In genomic region chr4:92450694-92451093, GRCh38 we compare ENCODE assay signal across 28 cellular contexts.
"Had no signal": no experiment of that assay in that cellular context is flagged by ENCODE, and none has a peak within 500 bp of the region (broad histone marks: within the 10 kb centered on the region; RNA-seq: fewer than 3 reads in every experiment).

No MANE protein-coding gene starts in this region.

- H3K36me3 Mint-ChIP-seq: activated naive CD8-positive, alpha-beta T cell treated with anti-CD3 and anti-CD28 coated beads for 36 hours had no signal

- H3K27ac ChIP-seq: ascending aorta, cardiac muscle cell, Peyer's patch, RWPE1, SJCRH30, SK-N-MC had no signal

- DNase-seq: activated CD4-positive, alpha-beta T cell treated with anti-CD3 and anti-CD28 coated beads for 36 hours; activated CD4-positive, alpha-beta T cell treated with anti-CD3 and anti-CD28 coated beads, Interleukin-2, amount 10 ng/mL, durations not matched to agents 7 days and 5 days; activated CD4-positive, alpha-beta T cell treated with anti-CD3 and anti-CD28 coated beads, Interleukin-2, amount 50 U/mL, for 48 hours; activated effector memory CD4-positive, alpha-beta T cell treated with anti-CD3 and anti-CD28 coated beads, Interleukin-2, amount 50 U/mL, for 16 hours; activated naive CD4-positive, alpha-beta T cell; activated naive CD4-positive, alpha-beta T cell treated with anti-CD3 and anti-CD28 coated beads, Interleukin-2, amount 50 U/mL, for 16 hours; activated naive CD8-positive, alpha-beta T cell treated with anti-CD3 and anti-CD28 coated beads for 36 hours; activated T-cell treated with anti-CD3 and anti-CD28 coated beads, Interleukin-2, amount 50 U/mL, for 1 hour; activated T-cell treated with anti-CD3 and anti-CD28 coated beads, Interleukin-2, amount 50 U/mL, for 72 hours; amniotic stem cell; NCI-H1105 treated with DMSO at 0.1 percent for 48 hours; NCI-H1436; NCI-H1694; NCI-H2029; NCI-H345; NCI-H524 treated with DMSO at 0.1 percent for 48 hours; PC-3; Peyer's patch; SJCRH30; T1000 had no signal

- H3K9me3 Mint-ChIP-seq: activated CD4-positive, alpha-beta T cell treated with anti-CD3 and anti-CD28 coated beads, Interleukin-2, amount 10 ng/mL, durations not matched to agents 7 days and 5 days; activated naive CD8-positive, alpha-beta T cell treated with anti-CD3 and anti-CD28 coated beads for 36 hours had no signal

- H3K36me3 ChIP-seq: ascending aorta, cardiac muscle cell, Peyer's patch, SJCRH30 had no signal

- H3K4me1 Mint-ChIP-seq: activated CD4-positive, alpha-beta T cell treated with anti-CD3 and anti-CD28 coated beads for 36 hours; activated CD4-positive, alpha-beta T cell treated with anti-CD3 and anti-CD28 coated beads, Interleukin-2, amount 10 ng/mL, durations not matched to agents 7 days and 5 days; activated naive CD8-positive, alpha-beta T cell treated with anti-CD3 and anti-CD28 coated beads for 36 hours; activated T-helper 17 cell treated with anti-CD3 and anti-CD28 coated beads, Interleukin-2, amount 50 U/mL, for 72 hours; central memory CD8-positive, alpha-beta T cell had no signal

- H3K27me3 Mint-ChIP-seq: activated CD4-positive, alpha-beta T cell treated with anti-CD3 and anti-CD28 coated beads for 36 hours; activated CD4-positive, alpha-beta T cell treated with anti-CD3 and anti-CD28 coated beads, Interleukin-2, amount 10 ng/mL, durations not matched to agents 7 days and 5 days; activated naive CD8-positive, alpha-beta T cell treated with anti-CD3 and anti-CD28 coated beads for 36 hours; activated T-helper 17 cell treated with anti-CD3 and anti-CD28 coated beads, Interleukin-2, amount 50 U/mL, for 72 hours; central memory CD8-positive, alpha-beta T cell had no signal

- H3K27me3 ChIP-seq: ascending aorta, cardiac muscle cell, Peyer's patch, SJCRH30 had no signal

- ATAC-seq: activated CD4-positive, alpha-beta T cell treated with anti-CD3 and anti-CD28 coated beads for 36 hours; activated CD4-positive, CD25-positive, alpha-beta regulatory T cell treated with anti-CD3 and anti-CD28 coated beads, Interleukin-2, amount 50 U/mL, for 24 hours; activated T-cell treated with anti-CD3 and anti-CD28 coated beads, Interleukin-2, amount 50 U/mL, for 72 hours; activated T-helper 17 cell treated with anti-CD3 and anti-CD28 coated beads, Interleukin-2, amount 50 U/mL, for 72 hours; PC-3; Right ventricle myocardium inferior had no signal

- H3K4me3 ChIP-seq: ascending aorta, cardiac muscle cell, Peyer's patch, SJCRH30, SK-N-MC had no signal

- H3K27ac Mint-ChIP-seq: activated CD4-positive, alpha-beta T cell treated with anti-CD3 and anti-CD28 coated beads for 36 hours; activated CD4-positive, alpha-beta T cell treated with anti-CD3 and anti-CD28 coated beads, Interleukin-2, amount 10 ng/mL, durations not matched to agents 7 days and 5 days; activated naive CD8-positive, alpha-beta T cell treated with anti-CD3 and anti-CD28 coated beads for 36 hours; activated T-cell treated with anti-CD3 and anti-CD28 coated beads, Interleukin-2, amount 50 U/mL, for 72 hours; activated T-helper 17 cell treated with anti-CD3 and anti-CD28 coated beads, Interleukin-2, amount 50 U/mL, for 72 hours had no signal

- H3K9me3 ChIP-seq: ascending aorta, Peyer's patch, SJCRH30 had no signal

- H3K4me3 Mint-ChIP-seq: activated CD4-positive, alpha-beta T cell treated with anti-CD3 and anti-CD28 coated beads for 36 hours; activated CD4-positive, alpha-beta T cell treated with anti-CD3 and anti-CD28 coated beads, Interleukin-2, amount 10 ng/mL, durations not matched to agents 7 days and 5 days; activated naive CD8-positive, alpha-beta T cell treated with anti-CD3 and anti-CD28 coated beads for 36 hours; activated T-cell treated with anti-CD3 and anti-CD28 coated beads, Interleukin-2, amount 50 U/mL, for 72 hours; activated T-helper 17 cell treated with anti-CD3 and anti-CD28 coated beads, Interleukin-2, amount 50 U/mL, for 72 hours; central memory CD8-positive, alpha-beta T cell had no signal

- H3K4me1 ChIP-seq: ascending aorta, Peyer's patch, SJCRH30 had no signal
